In the genomic region with DNA sequence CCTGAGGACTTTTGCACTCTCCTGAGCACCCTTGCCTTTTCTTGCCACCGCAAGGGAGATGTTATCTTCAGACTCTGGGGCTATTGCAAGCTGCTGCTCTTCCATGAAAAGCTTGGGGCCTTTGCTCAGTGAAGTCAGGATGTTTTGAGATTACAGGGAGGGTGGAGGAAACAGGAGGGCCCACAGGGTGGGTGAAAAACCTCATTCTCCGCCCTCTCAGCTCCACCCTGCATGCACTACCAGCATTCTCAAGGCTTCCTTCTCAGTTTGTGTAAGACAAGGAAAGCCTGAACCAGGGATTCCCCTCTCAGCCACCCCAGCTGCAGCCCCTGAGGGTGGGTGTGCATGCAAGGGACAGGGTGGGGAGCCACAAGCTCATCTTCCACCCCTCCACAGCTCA, we compare ENCODE assay signal across 19 cellular contexts. TPM values are rescaled to one million over a fixed set of nuclear protein-coding genes. Genes with fewer than 3 reads are reported as not detected.
A peak's percentile ranks its signal among the peaks of the same experiment; 100 is the strongest.
DNase-seq lines count a peak whose midpoint lies in the region; ATAC-seq, FAIRE-seq and TF ChIP-seq lines count a peak whose summit lies in the region.
"Had no signal": no experiment of that assay in that cellular context is flagged by ENCODE, and none has a peak within 500 bp of the region (broad histone marks: within the 10 kb centered on the region; RNA-seq: fewer than 3 reads in every experiment).

No MANE protein-coding gene starts in this region.

- H3K36me3 ChIP-seq in BLaER1 = no peaks in the 10 kb centered on the region
- H3K36me3 ChIP-seq in Caco-2 (ENCODE audit: control insufficient read depth, insufficient read depth, low read length) = no peaks in the 10 kb centered on the region

- H3K27ac ChIP-seq in BLaER1 = no peak overlapping the region
- H3K27ac ChIP-seq: psoas muscle, SK-N-MC, VCaP had no signal

- H4K20me1 ChIP-seq in BLaER1 = no peaks in the 10 kb centered on the region

- FAIRE-seq in GM12891 (lab: Jason Lieb, UNC) = no peak
- FAIRE-seq: endometrium had no signal

- CTCF ChIA-PET in Caco-2 (lab: Charles Lee) = interaction anchor here (1.0 to 2.7 kb wide), 3 partner anchors 14 to 310 kb away, joined by 3 to 9 read pairs (median 6); no protein-coding TSS in a partner anchor

- H3K36me3 Mint-ChIP-seq in Caco-2 (ENCODE audit: insufficient read depth, unreplicated experiment) (no peaks in the 10 kb centered on the region), CD14-positive monocyte (no peaks in the 10 kb centered on the region)
- no peaks in the 10 kb centered on the region for H3K36me3 Mint-ChIP-seq in T-helper 2 cell treated with Interferon-gamma antibody and Interleukin-4, amounts not matched to agents 5 μg/mL and 100 μg/mL, for 36 hours (ENCODE audit: low read depth)

- ATAC-seq in GM18520 (IDR thresholded peaks at IDR 0.05; ENCODE audit: unreplicated experiment) = no peak

- no peak overlapping the region for H3K4me3 ChIP-seq in BLaER1
- no peak overlapping the region for H3K4me3 ChIP-seq in Caco-2 (ENCODE audit: low read depth, low read length)
- H3K4me3 ChIP-seq: psoas muscle, SK-N-MC had no signal

- no peak for TF ChIP-seq POLR2A in erythroblast (IDR thresholded peaks at IDR 0.05; ENCODE audit: low read length)
- no peak for TF ChIP-seq POLR2A in GM12891 (IDR thresholded peaks at IDR 0.05; ENCODE audit: low read depth, low read length)

- no peak for TF ChIP-seq CTCF in Caco-2 (IDR thresholded peaks at IDR 0.05; ENCODE audit: insufficient read depth in 1 of 2, low read depth in 1 of 2, low read length in 1 of 2, severe bottlenecking in 1 of 2, unreplicated experiment in 1 of 2)
- no peak for TF ChIP-seq CTCF in CD14-positive monocyte (IDR thresholded peaks at IDR 0.05)

- no peaks in the 10 kb centered on the region for H3K9me3 Mint-ChIP-seq in Caco-2 (ENCODE audit: unreplicated experiment)
- H3K9me3 Mint-ChIP-seq in T-helper 2 cell treated with Interferon-gamma antibody and Interleukin-4, amounts not matched to agents 5 μg/mL and 100 μg/mL, for 36 hours = no peaks in the 10 kb centered on the region
- peaks cover 0 to 2% (median 0%) of the 10 kb centered on the region in 7 donors for H3K9me3 Mint-ChIP-seq in CD14-positive monocyte
- H3K9me3 Mint-ChIP-seq: central memory CD8-positive, alpha-beta T cell; nephron had no signal

- POLR2A ChIA-PET in Caco-2 (lab: Charles Lee) = interaction anchor here (0.6 kb wide), 1 partner anchor 14 kb away, joined by 3 read pairs; no protein-coding TSS in a partner anchor

- H3K4me2 ChIP-seq in BLaER1 = peak overlapping the region; percentile 34

- H3K4me1 Mint-ChIP-seq in Caco-2 (ENCODE audit: low read depth, unreplicated experiment) (peaks cover 20% of the 10 kb centered on the region), CD14-positive monocyte (peaks cover 13% of the 10 kb centered on the region)
- H3K4me1 Mint-ChIP-seq in T-helper 2 cell treated with Interferon-gamma antibody and Interleukin-4, amounts not matched to agents 5 μg/mL and 100 μg/mL, for 36 hours (ENCODE audit: low read depth) = peaks cover 54% of the 10 kb centered on the region

- H3K4me1 ChIP-seq in BLaER1 (peaks cover 36% of the 10 kb centered on the region), Caco-2 (peaks cover 47% of the 10 kb centered on the region)

- H3K9me3 ChIP-seq in BLaER1 (no peaks in the 10 kb centered on the region), Caco-2 (no peaks in the 10 kb centered on the region)
- H3K9me3 ChIP-seq: psoas muscle had no signal

- DNase-seq in Caco-2 (no peak), erythroblast (lab: John Stamatoyannopoulos, UW) (peak; percentile 33 to 35), GM12891 (ENCODE audit: insufficient read length, low spot score) (no peak), CD14-positive monocyte (ENCODE audit: low spot score) (no peak), 8988T (no peak)
- DNase-seq in T-helper 2 cell treated with Interferon-gamma antibody and Interleukin-4, amounts not matched to agents 5 μg/mL and 100 μg/mL, for 36 hours (ENCODE audit: low spot score) = no peak
- DNase-seq: AML-193; DMS79; NCI-H187 treated with DMSO at 0.1 percent for 48 hours; psoas muscle; stimulated activated CD4-positive, alpha-beta T cell treated with anti-CD3 and anti-CD28 coated beads, Interleukin-12 subunit alpha, Interleukin-12 subunit beta, amount 100 ng/mL, for 4 hours had no signal

- H3K27me3 ChIP-seq in BLaER1 (no peaks in the 10 kb centered on the region), Caco-2 (replicated peaks; ENCODE audit: control insufficient read depth, insufficient read depth, low read length) (no peaks in the 10 kb centered on the region)

- intact Hi-C loops in Caco-2 (cut with micrococcal nuclease; ENCODE audit: unreplicated experiment) = loop anchor here (1.0 kb wide), 1 partner anchor 14 kb away; no protein-coding TSS in a partner anchor
- intact Hi-C loops in CD14-positive monocyte (cut with micrococcal nuclease) = loop anchor here (5.0 to 10.0 kb wide), 4 partner anchors 107 to 697 kb away; partner anchors contain the start of genes NPL (in 1 of the 2) and RGS16 (in 1 of the 2)

- no peaks in the 10 kb centered on the region for H3K27me3 Mint-ChIP-seq in Caco-2 (ENCODE audit: insufficient read depth, unreplicated experiment)
- peaks cover 6% of the 10 kb centered on the region for H3K27me3 Mint-ChIP-seq in T-helper 2 cell treated with Interferon-gamma antibody and Interleukin-4, amounts not matched to agents 5 μg/mL and 100 μg/mL, for 36 hours (ENCODE audit: low read depth)
- H3K27me3 Mint-ChIP-seq in CD14-positive monocyte (ENCODE audit: low read depth in 3 of 3) = peaks cover 0 to 2% (median 0%) of the 10 kb centered on the region in 3 donors
- H3K27me3 Mint-ChIP-seq: central memory CD8-positive, alpha-beta T cell had no signal

- no peak overlapping the region for H3K9ac ChIP-seq in BLaER1

- H3K4me3 Mint-ChIP-seq in Caco-2 (ENCODE audit: unreplicated experiment) (no peak overlapping the region), CD14-positive monocyte (no peak overlapping the region)
- H3K4me3 Mint-ChIP-seq in T-helper 2 cell treated with Interferon-gamma antibody and Interleukin-4, amounts not matched to agents 5 μg/mL and 100 μg/mL, for 36 hours = peak overlapping the region; percentile 67
- H3K4me3 Mint-ChIP-seq: central memory CD8-positive, alpha-beta T cell; nephron had no signal

- BruUV-seq in Caco-2 (replicated peaks; lab: Mats Ljungman, UMichigan) = no TSS peak

- peak overlapping the region; percentile 38 for H3K27ac Mint-ChIP-seq in Caco-2 (ENCODE audit: unreplicated experiment)
- peak overlapping the region; percentile 69 for H3K27ac Mint-ChIP-seq in T-helper 2 cell treated with Interferon-gamma antibody and Interleukin-4, amounts not matched to agents 5 μg/mL and 100 μg/mL, for 36 hours
- no peak overlapping the region for H3K27ac Mint-ChIP-seq in CD14-positive monocyte

TF ChIP-seq in GM12891, 5 proteins besides CTCF, POLR2A, EP300 and RAD21:
- TF ChIP-seq POLR2AphosphoS5 (IDR thresholded peaks at IDR 0.05; ENCODE audit: low read depth, low read length) = no peak
- no peak for TF ChIP-seq SPI1 (IDR thresholded peaks at IDR 0.05; ENCODE audit: low read depth, low read length)
- TF ChIP-seq TAF1 (IDR thresholded peaks at IDR 0.05; ENCODE audit: low read depth, low read length) = no peak
- TF ChIP-seq POU2F2 (IDR thresholded peaks at IDR 0.05; ENCODE audit: low read depth, low read length) = no peak
- TF ChIP-seq PAX5 (IDR thresholded peaks at IDR 0.05; ENCODE audit: insufficient read depth, low read length, severe bottlenecking) = no peak

RNA-seq across cellular contexts. Expression of gene ZNF648, which starts 25.8 kb away (rescaled TPM):
- total RNA-seq in Caco-2 (2022) = not detected in 2 replicates
- polyA plus RNA-seq in GM12891 (2012; ENCODE audit: low read depth, missing spikeins) = 0.03 TPM
- polyA plus RNA-seq in CD14-positive monocyte = not detected
- total RNA-seq: NCI-H460 had no signal

Comparison
In these comparisons a context has a peak if more than half of its experiments do, and no peak if none do; other contexts are left out.
1. DNase-seq: peak in erythroblast (2 of 2); none in Caco-2 (0 of 2), T-helper 2 cell treated with Interferon-gamma antibody and Interleukin-4, amounts not matched to agents 5 μg/mL and 100 μg/mL, for 36 hours (single experiment), GM12891 (single experiment), CD14-positive monocyte (single experiment) and 8988T (single experiment).
2. H3K27ac Mint-ChIP-seq: peak in Caco-2 (single experiment) and T-helper 2 cell treated with Interferon-gamma antibody and Interleukin-4, amounts not matched to agents 5 μg/mL and 100 μg/mL, for 36 hours (single experiment); none in CD14-positive monocyte (0 of 7).